In the genomic region with DNA sequence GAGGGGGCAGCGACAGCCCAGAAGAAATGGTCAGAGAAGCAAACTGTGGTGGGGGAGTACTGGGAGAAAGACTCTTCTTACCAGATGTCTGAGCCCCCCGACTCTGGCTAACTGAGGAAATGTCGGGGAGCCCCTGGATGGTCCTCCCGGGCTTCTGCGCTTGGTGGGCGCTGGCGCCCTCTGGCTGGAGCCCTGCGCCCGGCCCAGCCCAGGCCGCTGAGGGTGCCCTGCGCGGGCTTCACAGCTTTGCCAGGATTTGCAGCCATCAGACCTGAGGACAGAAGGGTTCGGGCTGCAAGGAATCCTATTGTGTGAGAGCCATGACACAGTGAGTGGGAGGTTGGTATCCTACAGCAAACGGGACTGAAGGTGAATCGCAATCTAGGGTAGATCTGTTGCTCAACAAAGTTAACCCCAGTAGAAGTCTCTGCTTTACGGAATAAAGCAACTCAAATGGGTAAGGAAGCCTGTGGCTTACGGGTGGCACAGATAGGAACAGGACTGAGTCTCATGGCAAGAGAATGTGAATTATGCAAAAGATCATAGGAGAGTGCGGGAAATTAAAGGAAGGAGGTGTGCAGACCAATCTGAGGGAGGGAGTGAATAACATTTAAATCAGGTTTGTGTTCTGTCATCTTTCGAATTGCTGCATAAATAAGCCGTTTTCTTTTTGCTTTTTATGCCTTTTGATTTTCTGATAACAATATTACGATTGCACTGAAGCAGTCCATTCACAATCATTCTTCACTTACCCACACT, we compare ENCODE assay signal across 8 cellular contexts. TPM values are rescaled to one million over a fixed set of nuclear protein-coding genes. Genes with fewer than 3 reads are reported as not detected.
DNase-seq lines count a peak whose midpoint lies in the region; ATAC-seq, FAIRE-seq and TF ChIP-seq lines count a peak whose summit lies in the region.

No MANE protein-coding gene starts in this region.

- H3K27me3 ChIP-seq in thyroid gland: no peaks in the 10 kb centered on the region

- DNase-seq in AG09309 (ENCODE audit: low read depth): no peak
- peak; percentile 13 for DNase-seq in GM12891 (ENCODE audit: insufficient read length, low spot score)
- DNase-seq in HPDE6-E6E7 (ENCODE audit: extremely low spot score): peak; percentile 8
- no peak for DNase-seq in T-helper 17 cell
- DNase-seq in erythroblast (lab: John Stamatoyannopoulos, UW): peak; percentile 2 to 10
- peak; percentile 65 to 68 for DNase-seq in thyroid gland
- DNase-seq in cortex of kidney (lab: John Stamatoyannopoulos, UW): no peak

- peaks cover 81% of the 10 kb centered on the region for H3K27me3 Mint-ChIP-seq in T-helper 17 cell

- TF ChIP-seq CTCF in AG09309 (IDR thresholded peaks at IDR 0.05; ENCODE audit: control insufficient read depth, insufficient read depth, low read depth, low read length, missing control alignments) (peak; percentile 80), thyroid gland (IDR thresholded peaks at IDR 0.05) (peak in 5 of 6 experiments; percentile 41 to 81 (median 55))

- WGBS in mesodermal cell (ENCODE audit: insufficient coverage in 2 of 2), 2 experiments: 17 to 18% methylated on average over 19 to 21 of the region's 21 CpGs
- WGBS in thyroid gland, 2 donors: 19 to 21% methylated on average over 11 to 16 of the region's 21 CpGs

- H3K9me3 ChIP-seq in T-helper 17 cell (ENCODE audit: control insufficient read depth, low read length, poor library complexity, severe bottlenecking): no peaks in the 10 kb centered on the region
- H3K9me3 ChIP-seq in mesodermal cell (ENCODE audit: control insufficient read depth, low read length): no peaks in the 10 kb centered on the region
- H3K9me3 ChIP-seq in thyroid gland: no peaks in the 10 kb centered on the region

- H3K36me3 ChIP-seq in mesodermal cell (ENCODE audit: control insufficient read depth, insufficient read depth, low read length) (no peaks in the 10 kb centered on the region), thyroid gland (no peaks in the 10 kb centered on the region)

- H3K4me1 Mint-ChIP-seq in T-helper 17 cell: peaks cover 10% of the 10 kb centered on the region

- no peak overlapping the region for H3K27ac Mint-ChIP-seq in T-helper 17 cell

- H3K27ac ChIP-seq in mesodermal cell (ENCODE audit: low read depth, low read length, severe bottlenecking) (no peak overlapping the region), thyroid gland (peak overlapping the region; percentile 59 to 86 (median 77))

- intact Hi-C loops in thyroid gland (cut with DNase I): no loop called here

- peak overlapping the region; percentile 66 for H3K4me3 Mint-ChIP-seq in T-helper 17 cell

- FAIRE-seq in GM12891 (lab: Jason Lieb, UNC): no peak

- TF ChIP-seq POLR2A in GM12891 (IDR thresholded peaks at IDR 0.05; ENCODE audit: low read depth, low read length) (no peak), erythroblast (IDR thresholded peaks at IDR 0.05; ENCODE audit: low read length) (no peak), thyroid gland (IDR thresholded peaks at IDR 0.05) (no peak)

- H3K4me3 ChIP-seq in AG09309 (ENCODE audit: control insufficient read depth, low read depth, low read length): peak overlapping the region; percentile 62
- peak overlapping the region; percentile 58 for H3K4me3 ChIP-seq in mesodermal cell (ENCODE audit: extremely low read depth, insufficient read depth, low read length, poor library complexity, severe bottlenecking)
- H3K4me3 ChIP-seq in thyroid gland (replicated peaks in 1 of 3): peak overlapping the region; percentile 55 to 90 (median 58)

- H3K4me1 ChIP-seq in mesodermal cell (ENCODE audit: control insufficient read depth, insufficient read depth, low read length, poor library complexity, severe bottlenecking): no peaks in the 10 kb centered on the region
- H3K4me1 ChIP-seq in thyroid gland: peaks cover 9% of the 10 kb centered on the region in 2 donors

- H3K36me3 Mint-ChIP-seq in T-helper 17 cell (ENCODE audit: low read depth): peaks cover 5% of the 10 kb centered on the region

- ATAC-seq in T-helper 17 cell: peak; percentile 33

TF ChIP-seq in GM12891, 5 proteins besides CTCF, POLR2A, EP300 and RAD21:
- TF ChIP-seq POLR2AphosphoS5 (IDR thresholded peaks at IDR 0.05; ENCODE audit: low read depth, low read length): no peak
- TF ChIP-seq POU2F2 (IDR thresholded peaks at IDR 0.05; ENCODE audit: low read depth, low read length): no peak
- TF ChIP-seq SPI1 (IDR thresholded peaks at IDR 0.05; ENCODE audit: low read depth, low read length): no peak
- no peak for TF ChIP-seq PAX5 (IDR thresholded peaks at IDR 0.05; ENCODE audit: insufficient read depth, low read length, severe bottlenecking)
- no peak for TF ChIP-seq TAF1 (IDR thresholded peaks at IDR 0.05; ENCODE audit: low read depth, low read length)
TF ChIP-seq in GM12891: peak in this region for 0.

RNA-seq across cellular contexts. Expression of a gene that starts 0.7 kb away (rescaled TPM):
- polyA plus RNA-seq in GM12891 (2012; ENCODE audit: low read depth, missing spikeins): not detected
- total RNA-seq in T-helper 17 cell (not detected), thyroid gland (10 to 100 TPM; 14.0 to 33.2 (median 23.3) TPM)
- 10.6 TPM for polyA plus RNA-seq in mesodermal cell (2013, experiment 1 of 2)
- polyA plus RNA-seq in mesodermal cell (2013, experiment 2 of 2): 9.8 TPM

Comparison
In these comparisons a context has a peak if more than half of its experiments do, and no peak if none do; other contexts are left out.
1. DNase-seq: peak in GM12891 (single experiment), HPDE6-E6E7 (single experiment), erythroblast (2 of 2) and thyroid gland (2 of 2); none in AG09309 (single experiment), T-helper 17 cell (0 of 3) and cortex of kidney (single experiment).
2. RNA of a gene that starts 0.7 kb away (total RNA-seq): 14.0 to 33.2 TPM in thyroid gland; not detected in T-helper 17 cell; every median in the first group is over 10 times any median in the second.
3. Peak in every context shown above with its lines, with median percentiles within 50 percentile points of each other: H3K4me3 ChIP-seq.